In genomic region chr2:6213056-6213780, GRCh38 we compare ENCODE assay signal across 24 cellular contexts.
DNase-seq lines count a peak whose midpoint lies in the region; FAIRE-seq and TF ChIP-seq lines count a peak whose summit lies in the region.
"Had no signal": no experiment of that assay in that cellular context is flagged by ENCODE, and none has a peak within 500 bp of the region (broad histone marks: within the 10 kb centered on the region; RNA-seq: fewer than 3 reads in every experiment).

No MANE protein-coding gene starts in this region.

- H3K79me1 ChIP-seq in H1 (ENCODE audit: low read depth, low read length): no peaks in the 10 kb centered on the region

- H2BK12ac ChIP-seq in H1 (ENCODE audit: low read depth, low read length): no peak overlapping the region

- TF ChIP-seq CTCF in C4-2B (conservative IDR thresholded peaks at IDR 0.05) (no peak), H1 (IDR thresholded peaks at IDR 0.05; ENCODE audit: control extremely low read depth in 1 of 3, insufficient read depth in 1 of 3, low read depth in 1 of 3, low read length in 3 of 3) (no peak), neural progenitor cell (IDR thresholded peaks at IDR 0.05) (no peak), thyroid gland (IDR thresholded peaks at IDR 0.05) (no peak), WERI-Rb-1 (IDR thresholded peaks at IDR 0.05; ENCODE audit: low read depth, low read length) (no peak)

- H3K27ac Mint-ChIP-seq in neural progenitor cell: peak overlapping the region; percentile 37
- H3K27ac Mint-ChIP-seq: B cell; CD14-positive monocyte; CD4-positive, alpha-beta T cell; CD8-positive, alpha-beta memory T cell; GM23338 had no signal

- H3K18ac ChIP-seq in H1 (ENCODE audit: extremely low read depth, low read length): no peak overlapping the region

- H3K27me3 ChIP-seq in H1 (replicated peaks in 1 of 4; ENCODE audit: control insufficient read depth in 3 of 4, extremely low read depth in 1 of 4, insufficient read depth in 3 of 4, low read length in 3 of 4) (no peaks in the 10 kb centered on the region), neural progenitor cell (no peaks in the 10 kb centered on the region), thyroid gland (no peaks in the 10 kb centered on the region), WERI-Rb-1 (ENCODE audit: insufficient read depth, low read depth, severe bottlenecking) (no peaks in the 10 kb centered on the region)
- H3K27me3 ChIP-seq: BLaER1 had no signal

- peaks cover 6% of the 10 kb centered on the region for H3K4me1 Mint-ChIP-seq in neural progenitor cell
- H3K4me1 Mint-ChIP-seq: CD14-positive monocyte; CD8-positive, alpha-beta memory T cell; GM23338 had no signal

- H3K79me2 ChIP-seq in H1 (ENCODE audit: control insufficient read depth in 1 of 2, insufficient read depth in 2 of 2, low read length in 2 of 2) (no peaks in the 10 kb centered on the region), neural progenitor cell (ENCODE audit: low read depth) (no peaks in the 10 kb centered on the region)

- POLR2A ChIA-PET in H1 (lab: Charles Lee; ENCODE audit: partially characterized antibody): no interaction called here

- no peak overlapping the region for H3K4me3 ChIP-seq in H1 (ENCODE audit: extremely low read depth in 1 of 4, insufficient read depth in 2 of 4, low read depth in 3 of 4, low read length in 4 of 4)
- no peak overlapping the region for H3K4me3 ChIP-seq in neural progenitor cell
- no peak overlapping the region for H3K4me3 ChIP-seq in thyroid gland (replicated peaks in 1 of 3)
- no peak overlapping the region for H3K4me3 ChIP-seq in WERI-Rb-1 (ENCODE audit: low read depth, low read length)
- H3K4me3 ChIP-seq: BLaER1, GM12878, GM23338 had no signal

- no peak overlapping the region for H2BK5ac ChIP-seq in H1 (ENCODE audit: low read depth, low read length)

- H4K5ac ChIP-seq in H1 (ENCODE audit: insufficient read length, low read depth, low read length): no peak overlapping the region

- H3K4me1 ChIP-seq in H1 (replicated peaks in 1 of 4; ENCODE audit: control insufficient read depth in 3 of 4, insufficient read depth in 4 of 4, low read length in 3 of 4): 0 out of 7 replicates have a peak, but pooled peaks cover 0 to 3% (median 0%) of the 10 kb centered on the region in 4 experiments
- H3K4me1 ChIP-seq in neural progenitor cell: no peaks in the 10 kb centered on the region
- peaks cover 12 to 38% of the 10 kb centered on the region in 2 donors for H3K4me1 ChIP-seq in thyroid gland
- H3K4me1 ChIP-seq: BLaER1 had no signal

- no peak for FAIRE-seq in H1 (lab: Jason Lieb, UNC)
- FAIRE-seq: A204.1, D721Med, GM18507, H54 had no signal

- peaks cover 3% of the 10 kb centered on the region for H3K27me3 Mint-ChIP-seq in neural progenitor cell (ENCODE audit: insufficient read depth, low read depth)
- H3K27me3 Mint-ChIP-seq: CD4-positive, alpha-beta T cell had no signal

- no peak for DNase-seq in H1 (ENCODE audit: low read depth in 1 of 2, low spot score in 2 of 2)
- DNase-seq in neural progenitor cell (ENCODE audit: low spot score): no peak
- DNase-seq in thyroid gland: peak in 1 of 2 donors; percentile 41
- no peak for DNase-seq in WERI-Rb-1
- no peak for DNase-seq in stimulated activated CD4-positive, alpha-beta T cell treated with anti-CD3 and anti-CD28 coated beads, Interleukin-2, amount 100 ng/mL, for 24 hours
- DNase-seq in NCI-H2029 treated with DMSO at 0.1 percent for 48 hours (lab: John Stamatoyannopoulos, UW): no peak
- DNase-seq: CD4-positive, alpha-beta T cell; CD8-positive, alpha-beta memory T cell; DMS 273 treated with DMSO at 0.1 percent for 48 hours; DMS79; EL; GDM1; HCEC 1CT had no signal

- no peak overlapping the region for H2BK15ac ChIP-seq in H1 (ENCODE audit: low read length)

- no peak overlapping the region for H3K4me3 Mint-ChIP-seq in neural progenitor cell
- H3K4me3 Mint-ChIP-seq: B cell; CD14-positive monocyte; CD4-positive, alpha-beta T cell; GM23338 had no signal

- H3K9me3 Mint-ChIP-seq in neural progenitor cell: peaks cover 8% of the 10 kb centered on the region

- H3K14ac ChIP-seq in H1 (ENCODE audit: insufficient read length): no peak overlapping the region

- H4K8ac ChIP-seq in H1 (ENCODE audit: extremely low read depth, insufficient read depth, low read length): no peak overlapping the region; the same call in none of the 2 replicates

- TF ChIP-seq RAD21 in H1 (IDR thresholded peaks at IDR 0.05 in 1 of 2, conservative IDR thresholded peaks at IDR 0.05 in 1 of 2; ENCODE audit: low read depth in 2 of 2, low read length in 2 of 2): no peak

- intact Hi-C loops in thyroid gland (cut with DNase I): no loop called here

- TF ChIP-seq EP300 in H1 (IDR thresholded peaks at IDR 0.05; ENCODE audit: borderline replicate concordance in 1 of 2, low read depth in 2 of 2, low read length in 2 of 2): no peak

- H3F3A ChIP-seq in neural progenitor cell (ENCODE audit: low read depth): no peaks in the 10 kb centered on the region

- WGBS in H1 (ENCODE audit: extremely low coverage in 1 of 2, insufficient coverage in 1 of 2, insufficient read length in 1 of 2, insufficient replicate concordance in 2 of 2, low coverage in 1 of 2, low lambda C conversion rate in 2 of 2, missing lambda C conversion rate in 1 of 2), 2 experiments: 96% methylated on average over 20 of the region's 20 CpGs; no CpG with 5 or more reads in 1 of the 2 experiments
- WGBS in thyroid gland, 2 donors: 80 to 86% methylated on average over 20 of the region's 20 CpGs

- H3K9me3 ChIP-seq in H1 (ENCODE audit: insufficient read depth in 2 of 2, low read depth in 1 of 2, low read length in 1 of 2) (no peaks in the 10 kb centered on the region), neural progenitor cell (ENCODE audit: low read depth) (no peaks in the 10 kb centered on the region), thyroid gland (no peaks in the 10 kb centered on the region), WERI-Rb-1 (ENCODE audit: severe bottlenecking) (no peaks in the 10 kb centered on the region)
- H3K9me3 ChIP-seq: BLaER1 had no signal

- H3K36me3 ChIP-seq in H1 (ENCODE audit: control insufficient read depth in 2 of 4, insufficient read depth in 4 of 4, low read length in 3 of 4): no peaks in the 10 kb centered on the region
- no peaks in the 10 kb centered on the region for H3K36me3 ChIP-seq in neural progenitor cell
- H3K36me3 ChIP-seq in thyroid gland: no peaks in the 10 kb centered on the region
- H3K36me3 ChIP-seq in WERI-Rb-1: no peaks in the 10 kb centered on the region
- H3K36me3 ChIP-seq: BLaER1 had no signal

- no peak overlapping the region for H3K56ac ChIP-seq in H1 (replicated peaks; ENCODE audit: insufficient read length, low read depth, low read length)

- H3K27ac ChIP-seq in C4-2B: peak overlapping the region; percentile 8; the same call in 1 of the 2 replicates
- no peak overlapping the region for H3K27ac ChIP-seq in H1 (ENCODE audit: low read depth, low read length)
- H3K27ac ChIP-seq in neural progenitor cell: no peak overlapping the region
- peak overlapping the region; percentile 55 to 76 (median 67) for H3K27ac ChIP-seq in thyroid gland
- no peak overlapping the region for H3K27ac ChIP-seq in WERI-Rb-1
- H3K27ac ChIP-seq: 22Rv1, BLaER1 had no signal

- no peak for TF ChIP-seq POLR2A in H1 (IDR thresholded peaks at IDR 0.05; ENCODE audit: control extremely low read depth in 1 of 2, low read depth in 2 of 2, low read length in 2 of 2)
- no peak for TF ChIP-seq POLR2A in thyroid gland (IDR thresholded peaks at IDR 0.05)

- no peak overlapping the region for H2BK20ac ChIP-seq in H1 (ENCODE audit: low read length)

- H2AK5ac ChIP-seq in H1 (ENCODE audit: low read depth, low read length): no peak overlapping the region

- H3K23ac ChIP-seq in H1 (ENCODE audit: insufficient read length): no peak overlapping the region

- H2BK120ac ChIP-seq in H1 (replicated peaks; ENCODE audit: low read depth, low read length): no peak overlapping the region

- H3K9ac ChIP-seq in H1 (replicated peaks in 1 of 4; ENCODE audit: extremely low read depth in 1 of 4, low read depth in 3 of 4, low read length in 3 of 4) (no peak overlapping the region), neural progenitor cell (no peak overlapping the region)
- H3K9ac ChIP-seq: BLaER1 had no signal

- H4K20me1 ChIP-seq in H1 (replicated peaks in 1 of 2; ENCODE audit: control insufficient read depth in 1 of 2, insufficient read depth in 2 of 2, low read length in 2 of 2): no peaks in the 10 kb centered on the region
- H4K20me1 ChIP-seq in neural progenitor cell (ENCODE audit: low read depth): no peaks in the 10 kb centered on the region
- H4K20me1 ChIP-seq: BLaER1 had no signal

- no peak overlapping the region for H4K91ac ChIP-seq in H1 (replicated peaks; ENCODE audit: insufficient read length, low read length)

- H3K4me2 ChIP-seq in H1 (ENCODE audit: insufficient read depth in 1 of 2, low read depth in 2 of 2, low read length in 2 of 2): no peak overlapping the region
- no peak overlapping the region for H3K4me2 ChIP-seq in neural progenitor cell
- H3K4me2 ChIP-seq: BLaER1, GM23338 had no signal

- H2AFZ ChIP-seq in H1 (ENCODE audit: low read length) (0 out of 2 replicates have a peak overlapping the region, but pooled peaks have one; percentile 51), neural progenitor cell (replicated peaks) (peak overlapping the region; percentile 32)
- H2AFZ ChIP-seq: GM23338 had no signal

- CTCF ChIA-PET in H1 (lab: Charles Lee; ENCODE audit: partially characterized antibody): interaction anchor here (0.6 kb wide), 1 partner anchor 20 kb away, joined by 4 read pairs; no protein-coding TSS in a partner anchor

- no peaks in the 10 kb centered on the region for H3K36me3 Mint-ChIP-seq in neural progenitor cell
- H3K36me3 Mint-ChIP-seq: CD14-positive monocyte; CD8-positive, alpha-beta memory T cell had no signal

- H3K4ac ChIP-seq in H1 (replicated peaks; ENCODE audit: insufficient read length, low read depth, low read length): no peak overlapping the region

- no peaks in the 10 kb centered on the region for H3K23me2 ChIP-seq in H1 (ENCODE audit: low read depth, low read length)

TF ChIP-seq in H1, 55 proteins besides CTCF, POLR2A, EP300 and RAD21 (continues in another document):
- TF ChIP-seq SIX5 (IDR thresholded peaks at IDR 0.05; ENCODE audit: low read depth, low read length) (no peak), ZNF274 (IDR thresholded peaks at IDR 0.05; ENCODE audit: borderline replicate concordance, extremely low read depth, low read length) (no peak), JUND (IDR thresholded peaks at IDR 0.05; ENCODE audit: low read length) (no peak), TEAD4 (IDR thresholded peaks at IDR 0.05; ENCODE audit: low read depth, low read length) (no peak), CHD1 (IDR thresholded peaks at IDR 0.05; ENCODE audit: low read depth, low read length) (no peak), CHD2 (IDR thresholded peaks at IDR 0.05; ENCODE audit: low read length) (no peak), EGR1 (IDR thresholded peaks at IDR 0.05; ENCODE audit: borderline replicate concordance, low read depth, low read length) (no peak), HDAC6 (IDR thresholded peaks at IDR 0.05; ENCODE audit: low read depth, low read length) (no peak), RXRA (IDR thresholded peaks at IDR 0.05; ENCODE audit: insufficient read depth, low read depth, low read length) (no peak), KDM4A (IDR thresholded peaks at IDR 0.05; ENCODE audit: low read depth, low read length, severe bottlenecking) (no peak), KDM5A (IDR thresholded peaks at IDR 0.05; ENCODE audit: low read length) (no peak)

Comparison
In these comparisons a context has a peak if more than half of its experiments do, and no peak if none do; other contexts are left out.
1. H3K27ac ChIP-seq: peak in C4-2B (single experiment) and thyroid gland (3 of 3); none in H1 (single experiment), neural progenitor cell (single experiment) and WERI-Rb-1 (single experiment).